In the genomic region with DNA sequence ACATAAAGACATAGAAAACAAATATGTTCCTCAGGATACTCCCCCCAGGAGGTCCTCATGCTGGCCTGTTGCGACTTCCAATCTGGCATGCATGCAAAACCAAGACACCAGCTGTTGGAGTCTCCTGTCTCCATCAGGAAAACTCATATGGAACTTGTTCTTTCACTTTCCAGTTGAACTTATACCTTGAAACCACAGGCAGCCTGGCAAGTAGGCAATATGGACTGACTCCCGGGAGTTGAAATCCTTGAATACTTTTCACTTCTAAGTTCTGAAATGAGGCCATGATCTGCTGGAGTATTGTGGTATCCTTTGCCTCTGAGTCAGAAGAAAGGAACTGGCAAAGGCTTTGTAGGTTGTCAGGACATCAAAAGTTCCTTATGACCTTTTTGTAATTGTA, we compare ENCODE assay signal across 23 cellular contexts.
DNase-seq lines count a peak whose midpoint lies in the region; ATAC-seq and TF ChIP-seq lines count a peak whose summit lies in the region.
"Had no signal": no experiment of that assay in that cellular context is flagged by ENCODE, and none has a peak within 500 bp of the region (broad histone marks: within the 10 kb centered on the region; RNA-seq: fewer than 3 reads in every experiment).

No MANE protein-coding gene starts in this region.

- H3K36me3 Mint-ChIP-seq in effector memory CD8-positive, alpha-beta T cell (ENCODE audit: insufficient read depth): no peaks in the 10 kb centered on the region
- H3K36me3 Mint-ChIP-seq: activated naive CD8-positive, alpha-beta T cell had no signal

- TF ChIP-seq CTCF in fibroblast of the aortic adventitia (IDR thresholded peaks at IDR 0.05; ENCODE audit: insufficient read depth, low read length): no peak

- H3K4me3 Mint-ChIP-seq in effector memory CD8-positive, alpha-beta T cell: no peak overlapping the region
- H3K4me3 Mint-ChIP-seq: activated naive CD8-positive, alpha-beta T cell; stimulated activated naive CD8-positive, alpha-beta T cell treated with anti-CD3 and anti-CD28 coated beads, Interleukin-15, Interleukin-2, amounts not matched to agents 100 ng/mL and 50 ng/mL, for 24 hours; T-helper 1 cell treated with Interleukin-12 subunit alpha and Interleukin-12 subunit beta and Interleukin-4 antibody, amounts not matched to agents 30 μg/mL and 1 μg/mL, for 36 hours had no signal

- no peak for ATAC-seq in effector memory CD8-positive, alpha-beta T cell (replicated peaks)
- ATAC-seq in HG03460 (IDR thresholded peaks at IDR 0.05; ENCODE audit: unreplicated experiment): no peak
- ATAC-seq: left lobe of liver had no signal

- no peak overlapping the region for H3K27ac Mint-ChIP-seq in effector memory CD8-positive, alpha-beta T cell
- H3K27ac Mint-ChIP-seq: activated naive CD8-positive, alpha-beta T cell; stimulated activated naive CD8-positive, alpha-beta T cell treated with anti-CD3 and anti-CD28 coated beads, Interleukin-15, Interleukin-2, amounts not matched to agents 100 ng/mL and 50 ng/mL, for 24 hours; T-helper 1 cell treated with Interleukin-12 subunit alpha and Interleukin-12 subunit beta and Interleukin-4 antibody, amounts not matched to agents 30 μg/mL and 1 μg/mL, for 36 hours had no signal

- H3K4me1 Mint-ChIP-seq in effector memory CD8-positive, alpha-beta T cell (ENCODE audit: low read depth in 2 of 2): no peaks in the 10 kb centered on the region

- no peak overlapping the region for H3K4me3 ChIP-seq in fibroblast of the aortic adventitia (ENCODE audit: low read depth, low read length)
- H3K4me3 ChIP-seq: ascending aorta, HAP-1 had no signal

- H3K9me3 Mint-ChIP-seq in effector memory CD8-positive, alpha-beta T cell: no peaks in the 10 kb centered on the region
- H3K9me3 Mint-ChIP-seq: stimulated activated naive CD8-positive, alpha-beta T cell treated with anti-CD3 and anti-CD28 coated beads, Interleukin-15, Interleukin-2, amounts not matched to agents 100 ng/mL and 50 ng/mL, for 24 hours; T-helper 1 cell treated with Interleukin-12 subunit alpha and Interleukin-12 subunit beta and Interleukin-4 antibody, amounts not matched to agents 30 μg/mL and 1 μg/mL, for 36 hours had no signal

- peak; percentile 36 for DNase-seq in A172 (ENCODE audit: low spot score)
- peak; percentile 72 for DNase-seq in LHCN-M2 (ENCODE audit: low read depth)
- peak; percentile 63 for DNase-seq in brain pericyte (ENCODE audit: low read depth, low spot score)
- DNase-seq in fibroblast of the aortic adventitia (ENCODE audit: low read depth): peak; percentile 69
- DNase-seq in effector memory CD8-positive, alpha-beta T cell: no peak
- no peak for DNase-seq in NCI-H187 (lab: John Stamatoyannopoulos, UW)
- DNase-seq in midbrain (lab: John Stamatoyannopoulos, UW): no peak
- DNase-seq: activated CD4-positive, alpha-beta T cell treated with anti-CD3 and anti-CD28 coated beads for 1 hour; activated effector memory CD4-positive, alpha-beta T cell treated with Interleukin-2 at 50 U/mL for 16 hours; activated T-cell treated with anti-CD3 and anti-CD28 coated beads for 4 hours; GF-D8; hypothalamus; mesendoderm; MM.1S; NCI-H1417; NCI-H2081 treated with DMSO at 0.1 percent for 48 hours had no signal

- H3K27me3 Mint-ChIP-seq in effector memory CD8-positive, alpha-beta T cell: no peaks in the 10 kb centered on the region
- H3K27me3 Mint-ChIP-seq: activated naive CD8-positive, alpha-beta T cell; stimulated activated naive CD8-positive, alpha-beta T cell treated with anti-CD3 and anti-CD28 coated beads, Interleukin-15, Interleukin-2, amounts not matched to agents 100 ng/mL and 50 ng/mL, for 24 hours had no signal

Comparison
In these comparisons a context has a peak if more than half of its experiments do, and no peak if none do; other contexts are left out.
1. DNase-seq: peak in A172 (single experiment), LHCN-M2 (single experiment), brain pericyte (single experiment) and fibroblast of the aortic adventitia (single experiment); none in effector memory CD8-positive, alpha-beta T cell (0 of 3), NCI-H187 (0 of 2) and midbrain (single experiment).